In genomic region chr3:98971183-98971681, GRCh38 we compare ENCODE assay signal across 9 cellular contexts.
DNase-seq lines count a peak whose midpoint lies in the region; ATAC-seq and TF ChIP-seq lines count a peak whose summit lies in the region.
"Had no signal": no experiment of that assay in that cellular context is flagged by ENCODE, and none has a peak within 500 bp of the region (broad histone marks: within the 10 kb centered on the region; RNA-seq: fewer than 3 reads in every experiment).

No MANE protein-coding gene starts in this region.

- TF ChIP-seq POLR2A in HCT116 (IDR thresholded peaks at IDR 0.05; ENCODE audit: borderline replicate concordance, extremely low read depth, insufficient read depth, insufficient read length): no peak

- TF ChIP-seq RAD21 in HCT116 (IDR thresholded peaks at IDR 0.05; ENCODE audit: low read depth): peak; percentile 39

- POLR2A ChIA-PET in HCT116 (lab: Charles Lee): interaction anchor here (0.7 to 12.1 kb wide), 13 partner anchors 8 to 433 kb away, joined by 3 to 310 read pairs (median 5); partner anchors contain the start of gene DCBLD2
- POLR2A ChIA-PET in Caco-2 (lab: Charles Lee): no interaction called here

- H3K79me2 ChIP-seq in ACC112 (ENCODE audit: control insufficient read depth, insufficient read depth, low read length, unreplicated experiment) (peaks cover 30% of the 10 kb centered on the region), HCT116 (ENCODE audit: insufficient read depth, low read length) (peaks cover 85% of the 10 kb centered on the region)

- H3K4me2 ChIP-seq in HCT116 (ENCODE audit: low read length): peak overlapping the region; percentile 56

- H3K9me3 Mint-ChIP-seq in Caco-2 (ENCODE audit: unreplicated experiment): no peaks in the 10 kb centered on the region

- H3K27me3 ChIP-seq in ACC112 (ENCODE audit: insufficient read depth, low read length) (no peaks in the 10 kb centered on the region), HCT116 (ENCODE audit: insufficient read depth, low read length) (no peaks in the 10 kb centered on the region), Caco-2 (replicated peaks; ENCODE audit: control insufficient read depth, insufficient read depth, low read length) (no peaks in the 10 kb centered on the region)

- no peaks in the 10 kb centered on the region for H3K4me1 Mint-ChIP-seq in Caco-2 (ENCODE audit: low read depth, unreplicated experiment)

- intact Hi-C loops in HCT116 (cut with micrococcal nuclease): loop anchor here (2.0 kb wide), 1 partner anchor 68 kb away; no protein-coding TSS in a partner anchor
- intact Hi-C loops in Caco-2 (cut with micrococcal nuclease; ENCODE audit: unreplicated experiment): no loop called here

- no peaks in the 10 kb centered on the region; the same call in 1 of the 2 replicates for H3K36me3 ChIP-seq in ACC112 (ENCODE audit: insufficient read depth, low read length)
- no peaks in the 10 kb centered on the region for H3K36me3 ChIP-seq in HCT116 (ENCODE audit: control insufficient read depth in 1 of 2, insufficient read depth in 2 of 2, low read length in 2 of 2)
- no peaks in the 10 kb centered on the region for H3K36me3 ChIP-seq in Caco-2 (ENCODE audit: control insufficient read depth, insufficient read depth, low read length)

- TF ChIP-seq CTCF in HCT116 (IDR thresholded peaks at IDR 0.05 in 2 of 3, conservative IDR thresholded peaks at IDR 0.05 in 1 of 3; ENCODE audit: borderline replicate concordance in 1 of 3, insufficient read depth in 1 of 3, low read depth in 2 of 3, low read length in 2 of 3) (no peak), fibroblast of the aortic adventitia (IDR thresholded peaks at IDR 0.05; ENCODE audit: insufficient read depth, low read length) (no peak), Caco-2 (IDR thresholded peaks at IDR 0.05; ENCODE audit: insufficient read depth in 1 of 2, low read depth in 1 of 2, low read length in 1 of 2, severe bottlenecking in 1 of 2, unreplicated experiment in 1 of 2) (no peak)

- H3K27ac ChIP-seq in ACC112 (ENCODE audit: low read depth, low read length) (peak overlapping the region; percentile 100), HCT116 (ENCODE audit: low read depth, low read length) (peak overlapping the region; percentile 97)

- H3K4me3 ChIP-seq in ACC112 (ENCODE audit: low read depth, low read length): peak overlapping the region; percentile 25
- H3K4me3 ChIP-seq in HCT116 (replicated peaks in 1 of 2; ENCODE audit: low read depth in 1 of 2, low read length in 2 of 2): no peak overlapping the region
- no peak overlapping the region for H3K4me3 ChIP-seq in fibroblast of the aortic adventitia (ENCODE audit: low read depth, low read length)
- H3K4me3 ChIP-seq in Caco-2 (ENCODE audit: low read depth, low read length): no peak overlapping the region

- H4K20me1 ChIP-seq in HCT116 (ENCODE audit: insufficient read depth): no peaks in the 10 kb centered on the region

- no peaks in the 10 kb centered on the region for H3K9me3 ChIP-seq in HCT116 (ENCODE audit: control insufficient read depth in 1 of 2, insufficient read depth in 1 of 2, low read depth in 1 of 2, low read length in 2 of 2)
- no peaks in the 10 kb centered on the region for H3K9me3 ChIP-seq in Caco-2

- no peak overlapping the region for H3K27ac Mint-ChIP-seq in Caco-2 (ENCODE audit: unreplicated experiment)
- H3K27ac Mint-ChIP-seq: CD4-positive, alpha-beta T cell had no signal

- H3K4me1 ChIP-seq in ACC112 (ENCODE audit: control insufficient read depth, insufficient read depth, low read length, unreplicated experiment) (peaks cover 60% of the 10 kb centered on the region), HCT116 (ENCODE audit: control insufficient read depth in 1 of 2, insufficient read depth in 2 of 2, low read length in 2 of 2) (peaks cover 73 to 86% of the 10 kb centered on the region in 2 experiments), Caco-2 (no peaks in the 10 kb centered on the region)

- RAD21 ChIA-PET in HCT116 (lab: Charles Lee; ENCODE audit: low non-redundant PET in 1 of 2, low total read pairs in 2 of 2, uncharacterized antibody in 2 of 2, unreplicated experiment in 2 of 2): no interaction called here

- no peaks in the 10 kb centered on the region for H3K36me3 Mint-ChIP-seq in Caco-2 (ENCODE audit: insufficient read depth, unreplicated experiment)

- peak; percentile 71 for ATAC-seq in HCT116

- peak overlapping the region; percentile 68 for H3K9ac ChIP-seq in HCT116 (ENCODE audit: low read length)

- no peaks in the 10 kb centered on the region for H3K27me3 Mint-ChIP-seq in Caco-2 (ENCODE audit: insufficient read depth, unreplicated experiment)
- H3K27me3 Mint-ChIP-seq: CD4-positive, alpha-beta T cell had no signal

- CTCF ChIA-PET in HCT116 (lab: Charles Lee) (interaction anchor here (1.0 kb wide), 1 partner anchor 11 kb away, joined by 3 read pairs; no protein-coding TSS in a partner anchor), Caco-2 (lab: Charles Lee) (no interaction called here)

- H3K9me2 ChIP-seq in HCT116 (ENCODE audit: insufficient read depth): no peaks in the 10 kb centered on the region

- BruUV-seq in HCT116 (replicated peaks; lab: Mats Ljungman, UMichigan): no TSS peak
- no TSS peak for BruUV-seq in Caco-2 (replicated peaks; lab: Mats Ljungman, UMichigan)

- no peak overlapping the region for H3K4me3 Mint-ChIP-seq in Caco-2 (ENCODE audit: unreplicated experiment)
- H3K4me3 Mint-ChIP-seq: CD4-positive, alpha-beta T cell had no signal

- DNase-seq in HCT116 (ENCODE audit: low read depth, low spot score) (peak; percentile 97), SW480 (ENCODE audit: low spot score) (peak; percentile 99), fibroblast of the aortic adventitia (ENCODE audit: low read depth) (peak; percentile 73), 8988T (no peak), Caco-2 (no peak), SK-N-DZ (ENCODE audit: low spot score) (no peak), NCI-H128 (lab: John Stamatoyannopoulos, UW; ENCODE audit: unreplicated experiment) (no peak)
- DNase-seq: CD4-positive, alpha-beta T cell had no signal

- H2AFZ ChIP-seq in ACC112 (ENCODE audit: low read length, unreplicated experiment): peak overlapping the region; percentile 11
- H2AFZ ChIP-seq in HCT116 (ENCODE audit: low read depth, low read length, poor library complexity, severe bottlenecking): no peak overlapping the region

TF ChIP-seq in HCT116, 20 proteins besides CTCF, POLR2A, EP300 and RAD21 (continues in another document):
- TF ChIP-seq EZH2phosphoT487 (IDR thresholded peaks at IDR 0.05; ENCODE audit: borderline replicate concordance) (no peak), JUND (IDR thresholded peaks at IDR 0.05) (peak; percentile 100), EZH2 (IDR thresholded peaks at IDR 0.05) (no peak), TCF7L2 (IDR thresholded peaks at IDR 0.05; ENCODE audit: borderline replicate concordance, extremely low read depth, insufficient read depth, insufficient read length) (peak; percentile 97), SP1 (IDR thresholded peaks at IDR 0.05; ENCODE audit: low read depth) (peak; percentile 100), POLR2AphosphoS5 (IDR thresholded peaks at IDR 0.05; ENCODE audit: low read depth, low read length) (peak; percentile 63; the same call in 1 of the 2 replicates), YY1 (IDR thresholded peaks at IDR 0.05; ENCODE audit: extremely low read depth, insufficient replicate concordance, low read depth, low read length) (no peak), ELF1 (IDR thresholded peaks at IDR 0.05; ENCODE audit: borderline replicate concordance, low read depth) (no peak), CEBPB (IDR thresholded peaks at IDR 0.05; ENCODE audit: low read depth) (peak; percentile 97), SRF (IDR thresholded peaks at IDR 0.05; ENCODE audit: low read depth) (peak; percentile 95), REST (IDR thresholded peaks at IDR 0.05; ENCODE audit: low read depth) (no peak), CBX3 (IDR thresholded peaks at IDR 0.05; ENCODE audit: low read depth) (peak; percentile 92)
- TF ChIP-seq, protein P1, sequence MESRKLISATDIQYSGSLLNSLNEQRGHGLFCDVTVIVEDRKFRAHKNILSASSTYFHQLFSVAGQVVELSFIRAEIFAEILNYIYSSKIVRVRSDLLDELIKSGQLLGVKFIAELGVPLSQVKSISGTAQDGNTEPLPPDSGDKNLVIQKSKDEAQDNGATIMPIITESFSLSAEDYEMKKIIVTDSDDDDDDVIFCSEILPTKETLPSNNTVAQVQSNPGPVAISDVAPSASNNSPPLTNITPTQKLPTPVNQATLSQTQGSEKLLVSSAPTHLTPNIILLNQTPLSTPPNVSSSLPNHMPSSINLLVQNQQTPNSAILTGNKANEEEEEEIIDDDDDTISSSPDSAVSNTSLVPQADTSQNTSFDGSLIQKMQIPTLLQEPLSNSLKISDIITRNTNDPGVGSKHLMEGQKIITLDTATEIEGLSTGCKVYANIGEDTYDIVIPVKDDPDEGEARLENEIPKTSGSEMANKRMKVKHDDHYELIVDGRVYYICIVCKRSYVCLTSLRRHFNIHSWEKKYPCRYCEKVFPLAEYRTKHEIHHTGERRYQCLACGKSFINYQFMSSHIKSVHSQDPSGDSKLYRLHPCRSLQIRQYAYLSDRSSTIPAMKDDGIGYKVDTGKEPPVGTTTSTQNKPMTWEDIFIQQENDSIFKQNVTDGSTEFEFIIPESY (IDR thresholded peaks at IDR 0.05; ENCODE audit: extremely low read depth, insufficient replicate concordance, low read length): peak; percentile 32

Comparison
In these comparisons a context has a peak if more than half of its experiments do, and no peak if none do; other contexts are left out.
1. DNase-seq: peak in HCT116 (single experiment), SW480 (single experiment) and fibroblast of the aortic adventitia (single experiment); none in 8988T (single experiment), Caco-2 (0 of 2), SK-N-DZ (single experiment) and NCI-H128 (single experiment).